ENCODE assay signal across 22 cellular contexts in the genomic region with DNA sequence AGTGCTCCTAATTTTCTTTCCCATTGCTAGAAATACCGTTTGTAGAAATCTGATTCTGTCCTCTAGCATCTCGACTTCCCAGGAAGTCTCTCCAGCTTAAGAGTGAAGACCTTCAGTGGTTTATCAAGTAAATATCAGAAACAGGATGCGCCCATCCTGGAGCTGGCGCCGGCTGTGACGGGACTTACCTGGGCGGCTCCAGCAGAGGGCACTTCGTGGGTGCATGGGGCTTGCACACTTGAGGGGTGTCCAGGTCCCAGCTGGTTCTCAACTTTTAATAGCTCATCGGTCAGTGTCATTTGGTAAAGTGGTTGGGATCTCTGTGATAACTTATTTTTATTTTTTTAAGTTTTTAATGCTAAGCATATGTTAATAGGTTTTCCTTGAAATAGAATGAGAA.
"Had no signal": no experiment of that assay in that cellular context is flagged by ENCODE, and none has a peak within 500 bp of the region (broad histone marks: within the 10 kb centered on the region; RNA-seq: fewer than 3 reads in every experiment).

No MANE protein-coding gene starts in this region.

- H3K36me3 ChIP-seq: breast epithelium, colonic mucosa, esophagus squamous epithelium, gastroesophageal sphincter, stomach, transverse colon had no signal

- H3K4me1 ChIP-seq: breast epithelium, colonic mucosa, esophagus squamous epithelium, gastroesophageal sphincter, stomach, transverse colon had no signal

- ATAC-seq: gastroesophageal sphincter; left ventricle myocardium superior; natural killer cell; stimulated activated effector memory CD8-positive, alpha-beta T cell treated with anti-CD3 and anti-CD28 coated beads, Interleukin-12 subunit alpha, Interleukin-12 subunit beta, amount 100 ng/mL, for 72 hours had no signal

- H3K4me3 ChIP-seq: breast epithelium, colonic mucosa, dorsolateral prefrontal cortex, esophagus squamous epithelium, gastroesophageal sphincter, stomach, transverse colon had no signal

- H3K27me3 ChIP-seq: colonic mucosa, stomach had no signal

- DNase-seq: activated CD4-positive, alpha-beta T cell treated with anti-CD3 and anti-CD28 coated beads for 4 hours; activated CD4-positive, alpha-beta T cell treated with anti-CD3 and anti-CD28 coated beads, Interleukin-2, amount 50 U/mL, for 48 hours; activated CD4-positive, CD25-positive, alpha-beta regulatory T cell; activated naive CD4-positive, alpha-beta T cell treated with Interleukin-2 at 50 U/mL for 16 hours; activated naive CD8-positive, alpha-beta T cell treated with anti-CD3 and anti-CD28 coated beads, Interleukin-2, amount 10 ng/mL, durations not matched to agents 7 days and 5 days; activated T-cell treated with anti-CD3 and anti-CD28 coated beads, Interleukin-2, amount 50 U/mL, for 48 hours; amniotic stem cell; colonic mucosa; dorsolateral prefrontal cortex; esophagus squamous epithelium; hypothalamus; left ventricle myocardium superior; mammary epithelial cell; midbrain; natural killer cell; stimulated activated CD4-positive, alpha-beta T cell treated with anti-CD3 and anti-CD28 coated beads, Interleukin-2, amount 100 ng/mL, for 24 hours; stomach; T1000; transverse colon had no signal

- H3K9me3 ChIP-seq: breast epithelium, colonic mucosa, esophagus squamous epithelium, gastroesophageal sphincter, stomach, transverse colon had no signal

- H3K27ac ChIP-seq: colonic mucosa, dorsolateral prefrontal cortex, esophagus squamous epithelium, stomach, transverse colon had no signal
